Comparison of ENCODE assay signal across 23 cellular contexts in the genomic region with DNA sequence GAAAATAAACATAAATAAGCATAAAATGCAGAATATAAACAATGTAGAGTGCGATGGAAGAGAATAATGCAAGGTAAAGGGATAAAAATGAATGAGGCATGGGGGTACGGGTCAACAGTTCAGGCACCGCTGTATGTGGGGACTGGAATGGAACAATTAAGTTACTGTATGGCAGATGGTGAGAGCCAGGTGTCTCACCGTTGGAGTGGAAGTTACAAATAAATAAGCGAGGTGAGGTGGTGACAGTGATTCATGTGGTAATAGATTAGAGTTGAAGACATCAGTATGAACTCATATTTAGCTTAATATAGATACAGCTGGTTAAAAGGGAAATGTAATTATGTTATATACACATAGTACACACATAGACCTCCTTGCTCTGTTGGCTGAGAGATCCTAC. TPM values are rescaled to one million over a fixed set of nuclear protein-coding genes. Genes with fewer than 3 reads are reported as not detected.
DNase-seq lines count a peak whose midpoint lies in the region; ATAC-seq, FAIRE-seq and TF ChIP-seq lines count a peak whose summit lies in the region.
"Had no signal": no experiment of that assay in that cellular context is flagged by ENCODE, and none has a peak within 500 bp of the region (broad histone marks: within the 10 kb centered on the region; RNA-seq: fewer than 3 reads in every experiment).

No MANE protein-coding gene starts in this region.

- peak overlapping the region in 1 of 3 experiments; percentile 16 for H3K4me3 Mint-ChIP-seq in nephron
- H3K4me3 Mint-ChIP-seq: B cell; stimulated activated naive CD8-positive, alpha-beta T cell treated with anti-CD3 and anti-CD28 coated beads, Interleukin-15, Interleukin-2, amounts not matched to agents 100 ng/mL and 50 ng/mL, for 24 hours had no signal

- peak; percentile 52 for FAIRE-seq in H54 (lab: Jason Lieb, UNC)
- FAIRE-seq: astrocyte had no signal

- H3K4me1 ChIP-seq in lower lobe of right lung: no peaks in the 10 kb centered on the region
- H3K4me1 ChIP-seq: spleen had no signal

- TF ChIP-seq POLR2A in H54 (IDR thresholded peaks at IDR 0.05; ENCODE audit: low read depth, low read length): no peak

- ATAC-seq in GM18861 (IDR thresholded peaks at IDR 0.05; ENCODE audit: unreplicated experiment) (no peak), lower lobe of right lung (no peak)
- ATAC-seq: HCT116, heart left ventricle, mucosa of descending colon had no signal

- TF ChIP-seq CTCF in nephron (IDR thresholded peaks at IDR 0.05; ENCODE audit: unreplicated experiment in 3 of 3) (no peak), lower lobe of right lung (IDR thresholded peaks at IDR 0.05) (no peak)

- H3K27me3 ChIP-seq in lower lobe of right lung (ENCODE audit: low read depth): no peaks in the 10 kb centered on the region
- H3K27me3 ChIP-seq: heart left ventricle, spleen had no signal

- no peaks in the 10 kb centered on the region for H3K36me3 Mint-ChIP-seq in nephron (ENCODE audit: low read depth)

- H3K4me3 ChIP-seq in lower lobe of right lung: no peak overlapping the region
- H3K4me3 ChIP-seq: heart left ventricle, mucosa of descending colon, spleen had no signal

- no peak for DNase-seq in H54 (ENCODE audit: insufficient read length, low spot score)
- DNase-seq in NCI-H1930 (lab: John Stamatoyannopoulos, UW): peak; percentile 74 to 80
- peak; percentile 85 to 89 for DNase-seq in SHP77 (lab: John Stamatoyannopoulos, UW)
- no peak for DNase-seq in HK-2 (ENCODE audit: unreplicated experiment)
- DNase-seq in NOMO-1 (lab: John Stamatoyannopoulos, UW; ENCODE audit: unreplicated experiment in 2 of 2): no peak
- no peak for DNase-seq in lower lobe of right lung
- DNase-seq: activated effector memory CD4-positive, alpha-beta T cell treated with Interleukin-2 at 50 U/mL for 16 hours; cortex of kidney; DND-41; heart left ventricle; kidney glomerular epithelial cell; mucosa of descending colon; NCI-H2029; OCI-M1; spleen; SW 1271 had no signal

- no peaks in the 10 kb centered on the region for H3K27me3 Mint-ChIP-seq in nephron (ENCODE audit: low read depth)
- H3K27me3 Mint-ChIP-seq: B cell; stimulated activated naive CD8-positive, alpha-beta T cell treated with anti-CD3 and anti-CD28 coated beads, Interleukin-15, Interleukin-2, amounts not matched to agents 100 ng/mL and 50 ng/mL, for 24 hours had no signal

- no peaks in the 10 kb centered on the region for H3K9me3 Mint-ChIP-seq in nephron
- H3K9me3 Mint-ChIP-seq: stimulated activated naive CD8-positive, alpha-beta T cell treated with anti-CD3 and anti-CD28 coated beads, Interleukin-15, Interleukin-2, amounts not matched to agents 100 ng/mL and 50 ng/mL, for 24 hours had no signal

- H3K36me3 ChIP-seq in lower lobe of right lung: no peaks in the 10 kb centered on the region
- H3K36me3 ChIP-seq: heart left ventricle, spleen had no signal

- H3K27ac Mint-ChIP-seq in nephron: peak overlapping the region; percentile 97 to 99 (median 98)
- H3K27ac Mint-ChIP-seq: B cell; stimulated activated naive CD8-positive, alpha-beta T cell treated with anti-CD3 and anti-CD28 coated beads, Interleukin-15, Interleukin-2, amounts not matched to agents 100 ng/mL and 50 ng/mL, for 24 hours had no signal

- H3K4me1 Mint-ChIP-seq in nephron: peaks cover 52% of the 10 kb centered on the region
- H3K4me1 Mint-ChIP-seq: B cell had no signal

- H3K9me3 ChIP-seq in lower lobe of right lung: no peaks in the 10 kb centered on the region
- H3K9me3 ChIP-seq: heart left ventricle, mucosa of descending colon, spleen had no signal

- intact Hi-C loops in lower lobe of right lung (cut with DNase I): no loop called here

- H3K27ac ChIP-seq in lower lobe of right lung: no peak overlapping the region
- H3K27ac ChIP-seq: spleen, VCaP had no signal

RNA-seq across cellular contexts. Expression of gene OMD, which starts 2.2 kb away (rescaled TPM):
- total RNA-seq in lower lobe of right lung: 4.1 TPM
- total RNA-seq: astrocyte, B cell had no signal

RNA-seq across cellular contexts. Expression of gene OGN, which starts 22.1 kb away (rescaled TPM):
- 15.3 TPM for total RNA-seq in lower lobe of right lung
- total RNA-seq: astrocyte, B cell had no signal

RNA-seq across cellular contexts. Expression of gene ASPN, which starts 55.8 kb away (rescaled TPM):
- 2.3 TPM for total RNA-seq in lower lobe of right lung
- total RNA-seq: astrocyte, B cell had no signal

Comparison
In these comparisons a context has a peak if more than half of its experiments do, and no peak if none do; other contexts are left out.
1. DNase-seq: peak in NCI-H1930 (2 of 2) and SHP77 (2 of 2); none in H54 (single experiment), HK-2 (single experiment), NOMO-1 (0 of 2) and lower lobe of right lung (single experiment).